ENCODE assay signal across 18 cellular contexts in the genomic region with DNA sequence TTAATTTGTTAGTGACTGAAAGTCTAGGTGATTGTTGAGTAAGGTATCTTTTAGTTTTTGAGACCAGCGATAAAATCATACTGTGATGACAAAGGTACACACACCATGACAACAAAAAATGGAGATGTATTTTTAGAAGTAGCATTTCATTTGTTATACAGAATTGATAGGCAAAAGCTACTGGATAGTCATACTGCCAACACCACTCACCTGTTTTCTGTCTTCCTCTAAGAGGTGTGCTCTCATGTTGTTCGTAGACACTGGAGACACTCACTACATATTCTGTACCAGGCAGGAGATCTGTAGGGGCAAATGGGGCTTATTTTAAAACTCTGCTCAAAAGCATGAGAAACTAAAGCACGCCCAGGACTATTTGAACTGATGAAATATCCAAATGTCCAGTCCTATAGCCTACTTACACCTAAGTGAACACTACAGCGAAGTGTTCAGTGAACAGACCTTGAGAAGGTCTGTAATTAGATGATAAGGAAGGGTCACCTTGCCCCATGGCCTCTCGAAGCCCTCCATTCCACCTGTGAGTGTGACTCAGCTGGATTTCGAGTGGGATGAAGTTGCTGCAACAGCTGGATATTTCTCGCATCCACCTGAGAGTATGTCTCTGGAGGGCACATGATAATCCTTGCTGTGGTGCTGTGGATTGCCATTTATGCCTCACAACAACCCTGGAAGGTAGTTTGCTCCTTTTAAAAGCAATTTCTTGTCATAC. TPM values are rescaled to one million over a fixed set of nuclear protein-coding genes. Genes with fewer than 3 reads are reported as not detected.
DNase-seq lines count a peak whose midpoint lies in the region; ATAC-seq and TF ChIP-seq lines count a peak whose summit lies in the region.
"Had no signal": no experiment of that assay in that cellular context is flagged by ENCODE, and none has a peak within 500 bp of the region (broad histone marks: within the 10 kb centered on the region; RNA-seq: fewer than 3 reads in every experiment).

No MANE protein-coding gene starts in this region.

- H3K4me1 Mint-ChIP-seq in GM23338 (peaks cover 19% of the 10 kb centered on the region), endodermal cell (no peaks in the 10 kb centered on the region), progenitor cell of endocrine pancreas (ENCODE audit: low read depth) (no peaks in the 10 kb centered on the region)
- H3K4me1 Mint-ChIP-seq: CD14-positive monocyte had no signal

- H2AFZ ChIP-seq in GM23338 (no peak overlapping the region), Karpas-422 (ENCODE audit: low read length) (no peak overlapping the region)

- ATAC-seq in GM23338 (no peak), Right ventricle myocardium inferior (no peak)
- ATAC-seq: HCT116 had no signal

- peaks cover 61% of the 10 kb centered on the region for H3K36me3 Mint-ChIP-seq in GM23338 (ENCODE audit: low read depth)
- H3K36me3 Mint-ChIP-seq in endodermal cell (ENCODE audit: low read depth) = peaks cover 88% of the 10 kb centered on the region
- peaks cover 61% of the 10 kb centered on the region for H3K36me3 Mint-ChIP-seq in progenitor cell of endocrine pancreas (ENCODE audit: insufficient read depth)
- H3K36me3 Mint-ChIP-seq: CD14-positive monocyte had no signal

- H3K27me3 Mint-ChIP-seq in GM23338 (ENCODE audit: insufficient read depth, low read depth, poor library complexity) (peaks cover 2% of the 10 kb centered on the region), endodermal cell (ENCODE audit: insufficient read depth) (no peaks in the 10 kb centered on the region), progenitor cell of endocrine pancreas (no peaks in the 10 kb centered on the region)

- H3K9me3 Mint-ChIP-seq in GM23338 (peaks cover 6% of the 10 kb centered on the region; the same call in 1 of the 3 replicates), endodermal cell (no peaks in the 10 kb centered on the region), progenitor cell of endocrine pancreas (ENCODE audit: low read depth) (no peaks in the 10 kb centered on the region)

- H3K9ac ChIP-seq in Karpas-422 (ENCODE audit: low read length) (no peak overlapping the region), endodermal cell (ENCODE audit: extremely low read depth, low read length, poor library complexity, severe bottlenecking) (no peak overlapping the region)

- intact Hi-C loops in Right ventricle myocardium inferior (cut with DNase I) = no loop called here

- H3F3A ChIP-seq in GM23338 (replicated peaks; ENCODE audit: low read depth) = no peaks in the 10 kb centered on the region

- no peak for TF ChIP-seq CTCF in GM23338 (conservative IDR thresholded peaks at IDR 0.05; ENCODE audit: low read depth in 2 of 2)
- no peak for TF ChIP-seq CTCF in endodermal cell (conservative IDR thresholded peaks at IDR 0.05)
- TF ChIP-seq CTCF in progenitor cell of endocrine pancreas (IDR thresholded peaks at IDR 0.05; ENCODE audit: unreplicated experiment) = no peak

- DNase-seq in GM23338 (ENCODE audit: low spot score) (no peak), Karpas-422 (peak; percentile 40), endodermal cell (no peak), progenitor cell of endocrine pancreas (ENCODE audit: low spot score, unreplicated experiment) (no peak), Right ventricle myocardium inferior (ENCODE audit: missing footprints) (no peak), HT-29 (ENCODE audit: low spot score) (no peak), T-helper 9 cell (no peak)
- DNase-seq: AML-193; DND-41; NCI-H1105; NCI-H1694; NCI-H2081 treated with DMSO at 0.1 percent for 48 hours; NCI-H748 treated with DMSO at 0.1 percent for 48 hours; NK-92 treated with Interleukin-12 subunit alpha and Interleukin-12 subunit beta, amount 100 ng/mL, for 24 hours; Right ventricle myocardium superior; SW 1271 had no signal

- peaks cover 6% of the 10 kb centered on the region; the same call in 1 of the 2 replicates for H3K4me1 ChIP-seq in GM23338 (ENCODE audit: insufficient read depth)
- peaks cover 5% of the 10 kb centered on the region for H3K4me1 ChIP-seq in Karpas-422 (ENCODE audit: low read length)
- H3K4me1 ChIP-seq in endodermal cell (ENCODE audit: control insufficient read depth, insufficient read depth, low read length) = no peaks in the 10 kb centered on the region

- H3K9me3 ChIP-seq in Karpas-422 (ENCODE audit: low read length) = no peaks in the 10 kb centered on the region
- no peaks in the 10 kb centered on the region for H3K9me3 ChIP-seq in endodermal cell (ENCODE audit: control insufficient read depth, low read length)

- H3K27me3 ChIP-seq in GM23338 (ENCODE audit: insufficient read depth) (no peaks in the 10 kb centered on the region), Karpas-422 (ENCODE audit: low read length) (no peaks in the 10 kb centered on the region), endodermal cell (ENCODE audit: control insufficient read depth, insufficient read depth, low read length, poor library complexity, severe bottlenecking) (no peaks in the 10 kb centered on the region)

- H3K36me3 ChIP-seq in GM23338 (ENCODE audit: insufficient read depth) (peaks cover 38% of the 10 kb centered on the region), Karpas-422 (ENCODE audit: insufficient read depth, low read length) (no peaks in the 10 kb centered on the region), endodermal cell (ENCODE audit: control insufficient read depth, insufficient read depth, low read length) (peaks cover 86% of the 10 kb centered on the region)

- H3K4me3 Mint-ChIP-seq in GM23338 (no peak overlapping the region), endodermal cell (no peak overlapping the region), progenitor cell of endocrine pancreas (ENCODE audit: low read depth) (no peak overlapping the region)
- H3K4me3 Mint-ChIP-seq: CD14-positive monocyte had no signal

- H3K27ac ChIP-seq in GM23338 (ENCODE audit: low read depth) (peak overlapping the region; percentile 14; the same call in 1 of the 2 replicates), Karpas-422 (ENCODE audit: low read length) (no peak overlapping the region), endodermal cell (ENCODE audit: low read depth, low read length) (no peak overlapping the region)

- 96 to 97% methylated on average over 4 to 7 of the region's 7 CpGs for WGBS in endodermal cell (ENCODE audit: insufficient coverage in 1 of 2, insufficient read length in 1 of 2), 2 experiments

- no peak overlapping the region; the same call in 1 of the 2 replicates for H3K4me2 ChIP-seq in GM23338
- H3K4me2 ChIP-seq in Karpas-422 (ENCODE audit: low read depth, low read length, poor library complexity, severe bottlenecking) = no peak overlapping the region

- H3K4me3 ChIP-seq in GM23338 (no peak overlapping the region), Karpas-422 (ENCODE audit: low read length) (no peak overlapping the region), endodermal cell (ENCODE audit: low read length) (no peak overlapping the region)

- no peaks in the 10 kb centered on the region for H3K9me2 ChIP-seq in GM23338 (ENCODE audit: insufficient read depth)
- no peaks in the 10 kb centered on the region for H3K9me2 ChIP-seq in Karpas-422 (replicated peaks; ENCODE audit: insufficient read depth, low read length)

- H4K20me1 ChIP-seq in GM23338 (replicated peaks; ENCODE audit: insufficient read depth) (0 out of 2 replicates have a peak, but pooled peaks cover 8% of the 10 kb centered on the region), Karpas-422 (ENCODE audit: insufficient read depth, low read depth, low read length) (no peaks in the 10 kb centered on the region)

- H3K79me2 ChIP-seq in GM23338 (replicated peaks; ENCODE audit: insufficient read depth) = no peaks in the 10 kb centered on the region
- no peaks in the 10 kb centered on the region for H3K79me2 ChIP-seq in Karpas-422 (ENCODE audit: low read length)

- H3K27ac Mint-ChIP-seq in GM23338 (peak overlapping the region; percentile 45), endodermal cell (peak overlapping the region; percentile 1), progenitor cell of endocrine pancreas (peak overlapping the region; percentile 64)
- H3K27ac Mint-ChIP-seq: CD14-positive monocyte had no signal

RNA-seq across cellular contexts. Expression of a gene that starts 47.7 kb away (rescaled TPM):
- 217 and 255 TPM in 2 replicates for total RNA-seq in GM23338 (2014; rRNA removed; shearing (Covaris generic))
- polyA plus RNA-seq in GM23338 (2016; fragmentation: Nextera tagmentation; extraction: Ambion mirVana) = 76.7 and 79.6 TPM in 2 replicates
- 0.32 and 0.67 TPM in 2 replicates for total RNA-seq in Karpas-422 (2014; rRNA removed; shearing (Covaris generic); ENCODE audit: low replicate concordance)
- total RNA-seq in endodermal cell (1,000 to 10,000 TPM; 2,721 to 2,960 TPM), progenitor cell of endocrine pancreas (2,640 and 2,744 TPM in 2 replicates), Right ventricle myocardium inferior (92.2 TPM)
- 374 TPM for polyA plus RNA-seq in endodermal cell (2013, experiment 1 of 2)
- 340 TPM for polyA plus RNA-seq in endodermal cell (2013, experiment 2 of 2)
- total RNA-seq in HT-29 (2014; rRNA removed; shearing (Covaris generic)) = 0.03 and 0.44 TPM in 2 replicates

Comparison
In these comparisons a context has a peak if more than half of its experiments do, and no peak if none do; other contexts are left out.
1. H3K27ac Mint-ChIP-seq: peak in every context shown above with its lines; median percentile 64 in progenitor cell of endocrine pancreas; 45 in GM23338; 1 in endodermal cell.
2. RNA of a gene that starts 47.7 kb away (total RNA-seq): 2,721 to 2,960 TPM in endodermal cell, 2,640 to 2,744 TPM in progenitor cell of endocrine pancreas, 217 to 255 TPM in GM23338 and 92.2 TPM in Right ventricle myocardium inferior (single experiment); 0.32 to 0.67 TPM in Karpas-422 and 0.03 to 0.44 TPM in HT-29; every median in the first group is over 10 times any median in the second.